Comparison of ENCODE assay signal across 8 cellular contexts in the genomic region with DNA sequence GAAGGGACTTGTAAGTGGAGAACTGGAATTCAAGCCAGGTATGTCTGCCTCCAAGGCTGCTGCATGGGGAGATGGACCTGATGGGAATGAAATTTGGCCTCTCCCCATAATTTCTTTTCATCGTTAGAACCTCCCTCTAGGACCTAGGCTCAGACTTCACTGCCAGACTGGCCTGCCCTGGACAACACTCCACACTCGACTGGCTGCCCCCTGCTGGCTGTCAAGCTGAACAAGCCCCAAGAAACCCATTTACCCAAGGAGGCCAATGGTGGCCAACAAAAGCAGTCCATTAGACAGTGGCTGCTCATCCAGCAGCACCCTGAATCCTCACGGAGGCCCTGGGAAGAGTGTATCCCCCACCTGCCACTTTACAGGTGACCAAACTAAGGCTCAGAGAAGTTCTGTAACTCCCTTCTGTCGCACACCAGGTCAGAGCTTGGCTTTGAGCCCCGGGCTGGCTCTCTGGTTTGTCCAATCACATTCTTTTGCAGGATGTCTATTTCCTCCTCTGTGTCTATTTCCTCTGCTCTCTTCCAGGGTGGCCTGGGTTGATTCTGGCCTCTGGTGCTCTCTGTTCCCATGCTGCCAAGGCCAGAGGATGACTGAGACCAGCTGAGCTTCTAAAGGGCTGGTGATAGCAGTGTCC. TPM values are rescaled to one million over a fixed set of nuclear protein-coding genes. Genes with fewer than 3 reads are reported as not detected.
DNase-seq lines count a peak whose midpoint lies in the region; ATAC-seq and TF ChIP-seq lines count a peak whose summit lies in the region.

No MANE protein-coding gene starts in this region.

- no peaks in the 10 kb centered on the region for H3K9me3 ChIP-seq in CD8-positive, alpha-beta memory T cell (ENCODE audit: low read length)
- no peaks in the 10 kb centered on the region for H3K9me3 ChIP-seq in Karpas-422 (ENCODE audit: low read length)

- no peaks in the 10 kb centered on the region for H3K9me2 ChIP-seq in Karpas-422 (replicated peaks; ENCODE audit: insufficient read depth, low read length)

- no peak overlapping the region for H3K27ac Mint-ChIP-seq in CD8-positive, alpha-beta memory T cell
- no peak overlapping the region for H3K27ac Mint-ChIP-seq in activated CD4-positive, alpha-beta T cell treated with anti-CD3 and anti-CD28 coated beads, Interleukin-2, amount 10 ng/mL, durations not matched to agents 7 days and 5 days

- H3K79me2 ChIP-seq in Karpas-422 (ENCODE audit: low read length) = no peaks in the 10 kb centered on the region

- no peak overlapping the region for H3K4me3 ChIP-seq in CD8-positive, alpha-beta memory T cell (ENCODE audit: low read length)
- no peak overlapping the region for H3K4me3 ChIP-seq in Karpas-422 (ENCODE audit: low read length)
- no peak overlapping the region for H3K4me3 ChIP-seq in epithelial cell of esophagus (ENCODE audit: low read length)

- peak; percentile 63 for TF ChIP-seq CTCF in epithelial cell of esophagus (IDR thresholded peaks at IDR 0.05; ENCODE audit: insufficient read depth, low read depth, low read length, missing control alignments)

- no peak overlapping the region for H3K27ac ChIP-seq in CD8-positive, alpha-beta memory T cell (ENCODE audit: low read depth, low read length)
- no peak overlapping the region for H3K27ac ChIP-seq in Karpas-422 (ENCODE audit: low read length)

- H3K4me1 Mint-ChIP-seq in CD8-positive, alpha-beta memory T cell = no peaks in the 10 kb centered on the region
- no peaks in the 10 kb centered on the region for H3K4me1 Mint-ChIP-seq in activated CD4-positive, alpha-beta T cell treated with anti-CD3 and anti-CD28 coated beads, Interleukin-2, amount 10 ng/mL, durations not matched to agents 7 days and 5 days

- ATAC-seq in HG03565 (IDR thresholded peaks at IDR 0.05; ENCODE audit: unreplicated experiment) (no peak), HG03439 (IDR thresholded peaks at IDR 0.05; ENCODE audit: unreplicated experiment) (no peak), HG03520 (IDR thresholded peaks at IDR 0.05; ENCODE audit: unreplicated experiment) (no peak)

- no peaks in the 10 kb centered on the region for H3K36me3 Mint-ChIP-seq in CD8-positive, alpha-beta memory T cell
- H3K36me3 Mint-ChIP-seq in activated CD4-positive, alpha-beta T cell treated with anti-CD3 and anti-CD28 coated beads, Interleukin-2, amount 10 ng/mL, durations not matched to agents 7 days and 5 days (ENCODE audit: low read depth) = no peaks in the 10 kb centered on the region

- peak in 4 of 5 donors; percentile 6 to 23 (median 13) for DNase-seq in CD8-positive, alpha-beta memory T cell
- DNase-seq in Karpas-422 (peak; percentile 79), epithelial cell of esophagus (ENCODE audit: low read depth) (peak; percentile 70), pons (ENCODE audit: low spot score) (peak; percentile 9)
- DNase-seq in activated CD4-positive, alpha-beta T cell treated with anti-CD3 and anti-CD28 coated beads, Interleukin-2, amount 10 ng/mL, durations not matched to agents 7 days and 5 days = peak; percentile 58

- H3K9ac ChIP-seq in Karpas-422 (ENCODE audit: low read length) = no peak overlapping the region

- H3K4me2 ChIP-seq in Karpas-422 (ENCODE audit: low read depth, low read length, poor library complexity, severe bottlenecking) = no peak overlapping the region

- no peaks in the 10 kb centered on the region for H3K36me3 ChIP-seq in CD8-positive, alpha-beta memory T cell (ENCODE audit: insufficient read depth, low read length)
- H3K36me3 ChIP-seq in Karpas-422 (ENCODE audit: insufficient read depth, low read length) = no peaks in the 10 kb centered on the region

- H4K20me1 ChIP-seq in Karpas-422 (ENCODE audit: insufficient read depth, low read depth, low read length) = no peaks in the 10 kb centered on the region

- H2AFZ ChIP-seq in Karpas-422 (ENCODE audit: low read length) = no peak overlapping the region

- POLR2A ChIA-PET in CD8-positive, alpha-beta memory T cell (lab: Charles Lee) = no interaction called here
- POLR2A ChIA-PET in activated CD4-positive, alpha-beta T cell treated with anti-CD3 and anti-CD28 coated beads, Interleukin-2, amount 10 ng/mL, durations not matched to agents 7 days and 5 days (lab: Charles Lee) = no interaction called here

- no peaks in the 10 kb centered on the region for H3K4me1 ChIP-seq in CD8-positive, alpha-beta memory T cell (ENCODE audit: insufficient read depth, low read length)
- H3K4me1 ChIP-seq in Karpas-422 (ENCODE audit: low read length) = no peaks in the 10 kb centered on the region

- no peak overlapping the region for H3K4me3 Mint-ChIP-seq in CD8-positive, alpha-beta memory T cell
- no peak overlapping the region for H3K4me3 Mint-ChIP-seq in activated CD4-positive, alpha-beta T cell treated with anti-CD3 and anti-CD28 coated beads, Interleukin-2, amount 10 ng/mL, durations not matched to agents 7 days and 5 days

- H3K27me3 Mint-ChIP-seq in CD8-positive, alpha-beta memory T cell = peaks cover 0 to 3% of the 10 kb centered on the region in 2 donors
- H3K27me3 Mint-ChIP-seq in activated CD4-positive, alpha-beta T cell treated with anti-CD3 and anti-CD28 coated beads, Interleukin-2, amount 10 ng/mL, durations not matched to agents 7 days and 5 days = peaks cover 4% of the 10 kb centered on the region

- CTCF ChIA-PET in CD8-positive, alpha-beta memory T cell (lab: Charles Lee) = interaction anchor here (1.5 kb wide), 1 partner anchor 96 kb away, joined by 3 read pairs; no protein-coding TSS in a partner anchor
- CTCF ChIA-PET in activated CD4-positive, alpha-beta T cell treated with anti-CD3 and anti-CD28 coated beads, Interleukin-2, amount 10 ng/mL, durations not matched to agents 7 days and 5 days (lab: Charles Lee) = interaction anchor here (0.6 to 1.3 kb wide), 4 partner anchors 12 to 786 kb away, joined by 3 to 4 read pairs (median 4); a partner anchor contains a TSS

- H3K9me3 Mint-ChIP-seq in CD8-positive, alpha-beta memory T cell = no peaks in the 10 kb centered on the region
- H3K9me3 Mint-ChIP-seq in activated CD4-positive, alpha-beta T cell treated with anti-CD3 and anti-CD28 coated beads, Interleukin-2, amount 10 ng/mL, durations not matched to agents 7 days and 5 days = no peaks in the 10 kb centered on the region

- H3K27me3 ChIP-seq in CD8-positive, alpha-beta memory T cell (ENCODE audit: insufficient read depth, low read length, poor library complexity, severe bottlenecking) = no peaks in the 10 kb centered on the region
- no peaks in the 10 kb centered on the region for H3K27me3 ChIP-seq in Karpas-422 (ENCODE audit: low read length)

RNA-seq across cellular contexts. Expression of a gene that starts 3.8 kb away (rescaled TPM):
- not detected for total RNA-seq in CD8-positive, alpha-beta memory T cell
- polyA plus RNA-seq in CD8-positive, alpha-beta memory T cell = not detected
- not detected in 2 replicates for total RNA-seq in Karpas-422 (2014; rRNA removed; shearing (Covaris generic); ENCODE audit: low replicate concordance)
- not detected for total RNA-seq in activated CD4-positive, alpha-beta T cell treated with anti-CD3 and anti-CD28 coated beads, Interleukin-2, amount 10 ng/mL, durations not matched to agents 7 days and 5 days

RNA-seq across cellular contexts. Expression of a gene that starts 11.6 kb away (rescaled TPM):
- 10 to 100 TPM; 16.5 to 16.6 TPM for total RNA-seq in CD8-positive, alpha-beta memory T cell
- polyA plus RNA-seq in CD8-positive, alpha-beta memory T cell = 18.2 TPM
- total RNA-seq in Karpas-422 (2014; rRNA removed; shearing (Covaris generic); ENCODE audit: low replicate concordance) = 9.9 and 20.6 TPM in 2 replicates
- total RNA-seq in activated CD4-positive, alpha-beta T cell treated with anti-CD3 and anti-CD28 coated beads, Interleukin-2, amount 10 ng/mL, durations not matched to agents 7 days and 5 days = 10 to 100 TPM; 13.3 to 15.9 TPM

Comparison
In these comparisons a context has a peak if more than half of its experiments do, and no peak if none do; other contexts are left out.
1. DNase-seq: peak in every context shown above with its lines; median percentile 79 in Karpas-422; 70 in epithelial cell of esophagus; 58 in activated CD4-positive, alpha-beta T cell treated with anti-CD3 and anti-CD28 coated beads, Interleukin-2, amount 10 ng/mL, durations not matched to agents 7 days and 5 days; 13 in CD8-positive, alpha-beta memory T cell; 9 in pons.